ENCODE assay signal across 8 cellular contexts in the genomic region with DNA sequence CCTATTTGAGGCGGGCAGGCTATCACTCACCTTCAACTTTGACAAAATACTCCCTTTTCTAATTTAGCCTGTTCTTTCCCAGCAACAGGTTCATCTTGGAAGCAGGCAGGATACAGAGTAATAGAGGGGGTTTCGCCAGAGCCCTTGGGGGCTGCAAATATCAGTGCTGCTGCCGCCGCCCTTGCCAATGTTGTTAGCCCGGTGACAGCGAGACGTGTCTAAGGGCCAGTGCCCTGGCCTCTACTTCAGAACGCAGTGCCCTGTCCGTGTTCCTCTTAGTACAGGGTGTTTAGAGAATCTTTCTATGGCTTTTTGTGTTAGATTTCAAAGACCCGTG. TPM values are rescaled to one million over a fixed set of nuclear protein-coding genes. Genes with fewer than 3 reads are reported as not detected.
A peak's percentile ranks its signal among the peaks of the same experiment; 100 is the strongest.
DNase-seq lines count a peak whose midpoint lies in the region; ATAC-seq and TF ChIP-seq lines count a peak whose summit lies in the region.

No MANE protein-coding gene starts in this region.

- TF ChIP-seq POLR2A in breast epithelium (IDR thresholded peaks at IDR 0.05) (no peak), suprapubic skin (IDR thresholded peaks at IDR 0.05) (no peak)

- intact Hi-C loops in breast epithelium (cut with DNase I; ENCODE audit: low total_unique reads): loop anchor here (10.0 kb wide), 1 partner anchor 122 kb away; a partner anchor contains a TSS

- peaks cover 49% of the 10 kb centered on the region for H3K4me1 ChIP-seq in OCI-LY1 (ENCODE audit: insufficient read depth, low read length, severe bottlenecking)
- peaks cover 0 to 14% of the 10 kb centered on the region in 2 donors for H3K4me1 ChIP-seq in breast epithelium
- H3K4me1 ChIP-seq in liver (ENCODE audit: control insufficient read depth in 4 of 4, insufficient read depth in 4 of 4, low read length in 3 of 4): peaks cover 1 to 39% (median 23%) of the 10 kb centered on the region in 4 donors
- peaks cover 49% of the 10 kb centered on the region for H3K4me1 ChIP-seq in suprapubic skin

- no peaks in the 10 kb centered on the region for H4K20me1 ChIP-seq in OCI-LY1 (ENCODE audit: insufficient read depth, low read length)

- H3K9ac ChIP-seq in OCI-LY1 (ENCODE audit: low read length) (peak overlapping the region; percentile 97), liver (ENCODE audit: low read depth in 1 of 2, low read length in 2 of 2) (peak overlapping the region; percentile 79 to 94)

- H3K9me2 ChIP-seq in OCI-LY1 (ENCODE audit: low read depth, low read length): no peaks in the 10 kb centered on the region

- no peaks in the 10 kb centered on the region for H3K9me3 ChIP-seq in OCI-LY1 (ENCODE audit: low read length)
- no peaks in the 10 kb centered on the region for H3K9me3 ChIP-seq in breast epithelium
- H3K9me3 ChIP-seq in liver (ENCODE audit: control insufficient read depth in 4 of 4, low read length in 3 of 4): no peaks in the 10 kb centered on the region
- H3K9me3 ChIP-seq in suprapubic skin: no peaks in the 10 kb centered on the region

- H3K27me3 ChIP-seq in OCI-LY1 (ENCODE audit: insufficient read depth, low read length) (no peaks in the 10 kb centered on the region), breast epithelium (no peaks in the 10 kb centered on the region), liver (ENCODE audit: control insufficient read depth in 4 of 4, insufficient read depth in 4 of 4, low read length in 3 of 4) (no peaks in the 10 kb centered on the region), suprapubic skin (no peaks in the 10 kb centered on the region)

- under 1% methylated on average over 10 of the region's 10 CpGs for WGBS in liver
- 0% methylated on average over 7 of the region's 10 CpGs for WGBS in suprapubic skin

- H3K27ac ChIP-seq in OCI-LY1 (ENCODE audit: low read depth, low read length, poor library complexity, severe bottlenecking): peak overlapping the region; percentile 80
- H3K27ac ChIP-seq in breast epithelium: peak overlapping the region; percentile 90 to 99
- H3K27ac ChIP-seq in liver (ENCODE audit: low read depth in 1 of 2, low read length in 2 of 2): peak overlapping the region; percentile 89 to 90
- peak overlapping the region; percentile 95 for H3K27ac ChIP-seq in suprapubic skin

- no peaks in the 10 kb centered on the region for H3F3A ChIP-seq in OCI-LY1 (ENCODE audit: insufficient read depth, low read length)

- H3K4me2 ChIP-seq in OCI-LY1 (ENCODE audit: low read length): peak overlapping the region; percentile 88

- H2AFZ ChIP-seq in OCI-LY1 (ENCODE audit: low read length): no peak overlapping the region

- peaks cover 58% of the 10 kb centered on the region for H3K36me3 ChIP-seq in OCI-LY1 (ENCODE audit: insufficient read depth, low read length)
- no peaks in the 10 kb centered on the region for H3K36me3 ChIP-seq in breast epithelium
- peaks cover 0 to 5% (median 3%) of the 10 kb centered on the region in 4 donors for H3K36me3 ChIP-seq in liver (ENCODE audit: control insufficient read depth in 4 of 4, insufficient read depth in 3 of 4, low read depth in 1 of 4, low read length in 3 of 4)
- peaks cover 12% of the 10 kb centered on the region for H3K36me3 ChIP-seq in suprapubic skin

- H3K79me2 ChIP-seq in OCI-LY1 (ENCODE audit: insufficient read depth, low read length): peaks cover 62% of the 10 kb centered on the region

- TF ChIP-seq RAD21 in liver (IDR thresholded peaks at IDR 0.05): no peak

- no peak for TF ChIP-seq CTCF in OCI-LY1 (IDR thresholded peaks at IDR 0.05; ENCODE audit: low read length)
- TF ChIP-seq CTCF in breast epithelium (IDR thresholded peaks at IDR 0.05): no peak
- TF ChIP-seq CTCF in liver (IDR thresholded peaks at IDR 0.05; ENCODE audit: low read depth, low read length, missing input control): no peak
- TF ChIP-seq CTCF in suprapubic skin (IDR thresholded peaks at IDR 0.05): no peak

- TF ChIP-seq EP300 in suprapubic skin (IDR thresholded peaks at IDR 0.05): no peak

- peak; percentile 29 for DNase-seq in EH (ENCODE audit: low read depth)
- no peak for DNase-seq in breast epithelium (ENCODE audit: low spot score in 2 of 2)
- DNase-seq in suprapubic skin (ENCODE audit: low spot score in 2 of 2): no peak
- no peak for DNase-seq in glomerular visceral epithelial cell (ENCODE audit: extremely low spot score)
- DNase-seq in DMS79 (lab: John Stamatoyannopoulos, UW): no peak

- no peak for ATAC-seq in GM18870 (IDR thresholded peaks at IDR 0.05; ENCODE audit: unreplicated experiment)

- H3K4me3 ChIP-seq in OCI-LY1 (ENCODE audit: low read depth, low read length, poor library complexity, severe bottlenecking) (peak overlapping the region; percentile 99), breast epithelium (peak overlapping the region; percentile 88 to 98 (median 92)), liver (ENCODE audit: low read depth in 1 of 3, low read length in 3 of 3) (peak overlapping the region; percentile 83 to 96 (median 94)), suprapubic skin (peak overlapping the region; percentile 76)

TF ChIP-seq in liver, 16 proteins besides CTCF, POLR2A, EP300 and RAD21:
- TF ChIP-seq GABPA (IDR thresholded peaks at IDR 0.05 in 1 of 2, conservative IDR thresholded peaks at IDR 0.05 in 1 of 2) (no peak), JUND (IDR thresholded peaks at IDR 0.05) (no peak), FOXA1 (IDR thresholded peaks at IDR 0.05) (no peak), EGR1 (IDR thresholded peaks at IDR 0.05; ENCODE audit: low read depth in 2 of 2) (no peak), YY1 (IDR thresholded peaks at IDR 0.05) (no peak), NR2F2 (IDR thresholded peaks at IDR 0.05) (no peak)
- TF ChIP-seq, protein P1, sequence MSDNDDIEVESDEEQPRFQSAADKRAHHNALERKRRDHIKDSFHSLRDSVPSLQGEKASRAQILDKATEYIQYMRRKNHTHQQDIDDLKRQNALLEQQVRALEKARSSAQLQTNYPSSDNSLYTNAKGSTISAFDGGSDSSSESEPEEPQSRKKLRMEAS (IDR thresholded peaks at IDR 0.05): no peak

RNA-seq across cellular contexts. Expression of a gene that starts 0.7 kb away (rescaled TPM):
- 10 to 100 TPM; 60.3 to 70.4 (median 62.9) TPM for total RNA-seq in breast epithelium
- total RNA-seq in liver: 10 to 100 TPM; 17.2 to 25.0 TPM
- 10 to 100 TPM; 16.4 to 17.4 TPM for polyA plus RNA-seq in liver
- total RNA-seq in suprapubic skin: 10 to 100 TPM; 33.0 to 66.9 (median 34.2) TPM

RNA-seq across cellular contexts. Expression of a gene that starts 1.2 kb away (rescaled TPM):
- total RNA-seq in breast epithelium (100 to 1,000 TPM in 1 of 3 donors, 10 to 100 TPM in 2; 71.0 to 103 (median 89.6) TPM), liver (10 to 100 TPM; 52.6 to 91.0 TPM), suprapubic skin (100 to 1,000 TPM in 2 of 4 donors, 10 to 100 TPM in 2; 67.5 to 108 (median 89.8) TPM)
- 10 to 100 TPM; 28.3 to 47.9 TPM for polyA plus RNA-seq in liver
